Comparison of ENCODE assay signal across 2 cellular contexts in the genomic region with DNA sequence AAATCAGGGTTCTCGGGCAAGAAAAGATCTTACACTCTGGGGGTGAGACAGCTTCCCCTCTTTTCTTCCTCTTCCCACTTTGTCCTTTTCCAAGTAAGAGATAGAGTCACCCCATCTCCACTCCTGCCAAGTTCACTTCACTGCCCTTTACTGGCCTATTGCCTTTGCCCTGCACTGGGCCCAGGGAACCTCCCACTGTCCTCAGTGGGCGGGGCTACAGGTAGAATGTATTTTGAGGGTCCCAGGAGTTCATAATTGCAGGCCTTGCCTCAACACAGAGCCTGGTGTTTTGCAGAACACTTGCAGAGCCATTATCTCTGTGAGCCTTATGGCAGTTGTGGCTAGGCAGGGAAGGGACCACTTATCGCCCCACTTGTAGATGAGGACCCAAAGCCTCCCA.
TF ChIP-seq lines count a peak whose summit lies in the region.

No MANE protein-coding gene starts in this region.

TF ChIP-seq in SK-N-SH, 30 proteins besides CTCF, POLR2A, EP300 and RAD21 (continued from another document):
- no peak for TF ChIP-seq REST (IDR thresholded peaks at IDR 0.05; ENCODE audit: low read depth, low read length)

TF ChIP-seq in SK-N-SH treated with all-trans-retinoic acid at 6 μM for 48 hours, 23 proteins besides CTCF, POLR2A, EP300 and RAD21 (continued from another document):
- TF ChIP-seq, protein P1, sequence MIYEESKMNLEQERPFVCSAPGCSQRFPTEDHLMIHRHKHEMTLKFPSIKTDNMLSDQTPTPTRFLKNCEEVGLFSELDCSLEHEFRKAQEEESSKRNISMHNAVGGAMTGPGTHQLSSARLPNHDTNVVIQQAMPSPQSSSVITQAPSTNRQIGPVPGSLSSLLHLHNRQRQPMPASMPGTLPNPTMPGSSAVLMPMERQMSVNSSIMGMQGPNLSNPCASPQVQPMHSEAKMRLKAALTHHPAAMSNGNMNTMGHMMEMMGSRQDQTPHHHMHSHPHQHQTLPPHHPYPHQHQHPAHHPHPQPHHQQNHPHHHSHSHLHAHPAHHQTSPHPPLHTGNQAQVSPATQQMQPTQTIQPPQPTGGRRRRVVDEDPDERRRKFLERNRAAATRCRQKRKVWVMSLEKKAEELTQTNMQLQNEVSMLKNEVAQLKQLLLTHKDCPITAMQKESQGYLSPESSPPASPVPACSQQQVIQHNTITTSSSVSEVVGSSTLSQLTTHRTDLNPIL (CRISPR knock-in tag; IDR thresholded peaks at IDR 0.05; ENCODE audit: low read depth): no peak
- TF ChIP-seq RARB (CRISPR knock-in tag; IDR thresholded peaks at IDR 0.05) (no peak), SNAI2 (CRISPR knock-in tag; IDR thresholded peaks at IDR 0.05) (no peak), ESRRG (CRISPR knock-in tag; IDR thresholded peaks at IDR 0.05) (no peak), TSHZ2 (CRISPR knock-in tag; IDR thresholded peaks at IDR 0.05) (no peak)
